12 cellular contexts compared by ENCODE assay signal in genomic region chr9:6902423-6902822, GRCh38.
DNase-seq lines count a peak whose midpoint lies in the region; ATAC-seq, FAIRE-seq and TF ChIP-seq lines count a peak whose summit lies in the region.
"Had no signal": no experiment of that assay in that cellular context is flagged by ENCODE, and none has a peak within 500 bp of the region (broad histone marks: within the 10 kb centered on the region; RNA-seq: fewer than 3 reads in every experiment).

No MANE protein-coding gene starts in this region.

- no peaks in the 10 kb centered on the region for H3K27me3 ChIP-seq in GM12878 (replicated peaks in 1 of 2; ENCODE audit: control insufficient read depth in 2 of 2, insufficient read depth in 2 of 2, low read length in 1 of 2)
- no peaks in the 10 kb centered on the region for H3K27me3 ChIP-seq in ovary

- peak; percentile 58 for ATAC-seq in HG02610 (IDR thresholded peaks at IDR 0.05; ENCODE audit: unreplicated experiment)
- ATAC-seq in GM12878, result peak; percentile 77
- peak in 1 of 2 donors; percentile 21 for ATAC-seq in naive B cell (ENCODE audit: low read depth in 2 of 2)
- no peak for ATAC-seq in GM18873 (IDR thresholded peaks at IDR 0.05; ENCODE audit: low FRiP score, unreplicated experiment)
- ATAC-seq: lower lobe of right lung had no signal

- H2AFZ ChIP-seq in GM12878 (ENCODE audit: control insufficient read depth, low read depth, low read length), result no peak overlapping the region

- H3K27ac Mint-ChIP-seq in naive B cell, result peak overlapping the region in 5 of 6 donors; percentile 5 to 81 (median 46)
- H3K27ac Mint-ChIP-seq: activated CD4-positive, alpha-beta memory T cell treated with anti-CD3 and anti-CD28 coated beads, Interleukin-2, amount 10 ng/mL, durations not matched to agents 7 days and 5 days; T-helper 1 cell treated with Interleukin-12 subunit alpha and Interleukin-12 subunit beta and Interleukin-4 antibody, amounts not matched to agents 30 μg/mL and 1 μg/mL, for 36 hours had no signal

- no peak overlapping the region for H3K4me2 ChIP-seq in GM12878 (ENCODE audit: control insufficient read depth, insufficient read depth)

- TF ChIP-seq CTCF in GM12878 (IDR thresholded peaks at IDR 0.05 in 2 of 3, conservative IDR thresholded peaks at IDR 0.05 in 1 of 3; ENCODE audit: control insufficient read depth in 2 of 3, extremely low read depth in 1 of 3, insufficient read depth in 1 of 3, low read depth in 3 of 3, low read length in 3 of 3), result no peak
- no peak for TF ChIP-seq CTCF in D721Med (IDR thresholded peaks at IDR 0.05; ENCODE audit: insufficient read depth, missing control alignments)
- no peak for TF ChIP-seq CTCF in ovary (IDR thresholded peaks at IDR 0.05)

- peaks cover 0 to 5% of the 10 kb centered on the region in 2 donors for H3K36me3 Mint-ChIP-seq in naive B cell

- H3K4me3 ChIP-seq in GM12878 (no peak overlapping the region), ovary (no peak overlapping the region)
- H3K4me3 ChIP-seq: lower lobe of right lung had no signal

- no TSS peak for BruUV-seq in GM12878 (replicated peaks; lab: Mats Ljungman, UMichigan)

- H3K4me3 Mint-ChIP-seq in naive B cell, result no peak overlapping the region
- H3K4me3 Mint-ChIP-seq: activated CD4-positive, alpha-beta memory T cell treated with anti-CD3 and anti-CD28 coated beads, Interleukin-2, amount 10 ng/mL, durations not matched to agents 7 days and 5 days; T-helper 1 cell treated with Interleukin-12 subunit alpha and Interleukin-12 subunit beta and Interleukin-4 antibody, amounts not matched to agents 30 μg/mL and 1 μg/mL, for 36 hours had no signal

- in situ Hi-C loops in GM12878 (cut with MboI), result loop anchor here (25.0 kb wide), 2 partner anchors 635 to 885 kb away; partner anchors contain the start of gene DMAC1

- peaks cover 21 to 40% (median 27%) of the 10 kb centered on the region in 3 donors for H3K4me1 Mint-ChIP-seq in naive B cell

- DNase-seq in EL (peak; percentile 39), GM12878 (ENCODE audit: low read depth, low spot score) (no peak), naive B cell (no peak), D721Med (ENCODE audit: insufficient read length, low spot score) (no peak), ovary (no peak)
- DNase-seq: activated CD4-positive, alpha-beta memory T cell treated with anti-CD3 and anti-CD28 coated beads, Interleukin-2, amount 10 ng/mL, durations not matched to agents 7 days and 5 days; effector CD8-positive, alpha-beta T cell; lower lobe of right lung; NCI-H1694 treated with DMSO at 0.1 percent for 48 hours had no signal

- H3K36me3 ChIP-seq in GM12878 (ENCODE audit: control insufficient read depth in 2 of 2, insufficient read depth in 2 of 2, low read length in 1 of 2) (no peaks in the 10 kb centered on the region; a peak in 1 of 4 replicates), ovary (no peaks in the 10 kb centered on the region)

- no peak for TF ChIP-seq POLR2A in GM12878 (IDR thresholded peaks at IDR 0.05; ENCODE audit: low read depth, low read length)
- TF ChIP-seq POLR2A in ovary (IDR thresholded peaks at IDR 0.05), result no peak

- no peak for TF ChIP-seq RAD21 in GM12878 (IDR thresholded peaks at IDR 0.05; ENCODE audit: insufficient read depth, low read depth, low read length)

- H3K4me1 ChIP-seq in GM12878 (ENCODE audit: control insufficient read depth, insufficient read depth, low read length) (no peaks in the 10 kb centered on the region; the same call in 1 of the 2 replicates), ovary (ENCODE audit: insufficient read depth) (no peaks in the 10 kb centered on the region)
- H3K4me1 ChIP-seq: lower lobe of right lung had no signal

- H3K9ac ChIP-seq in GM12878 (ENCODE audit: control insufficient read depth, insufficient read depth, low read length), result no peak overlapping the region

- intact Hi-C loops in GM12878 (cut with micrococcal nuclease; ENCODE audit: unreplicated experiment) (no loop called here), ovary (cut with DNase I) (no loop called here)

- H3K9me3 ChIP-seq in GM12878 (replicated peaks; ENCODE audit: control insufficient read depth, insufficient read depth, low read length) (no peaks in the 10 kb centered on the region), ovary (no peaks in the 10 kb centered on the region)
- H3K9me3 ChIP-seq: lower lobe of right lung had no signal

- SMC1A ChIA-PET in GM12878 (lab: Charles Lee; ENCODE audit: uncharacterized antibody, unreplicated experiment), result no interaction called here

- TF ChIP-seq EP300 in GM12878 (IDR thresholded peaks at IDR 0.05; ENCODE audit: borderline replicate concordance in 1 of 2, control insufficient read depth in 1 of 2, low read depth in 2 of 2, low read length in 2 of 2), result no peak
- TF ChIP-seq EP300 in ovary (IDR thresholded peaks at IDR 0.05), result no peak

- no peaks in the 10 kb centered on the region for H4K20me1 ChIP-seq in GM12878 (ENCODE audit: control insufficient read depth, insufficient read depth)

- POLR2A ChIA-PET in GM12878 (lab: Charles Lee), result no interaction called here

- no peaks in the 10 kb centered on the region for H3K9me3 Mint-ChIP-seq in naive B cell
- H3K9me3 Mint-ChIP-seq: activated CD4-positive, alpha-beta memory T cell treated with anti-CD3 and anti-CD28 coated beads, Interleukin-2, amount 10 ng/mL, durations not matched to agents 7 days and 5 days; T-helper 1 cell treated with Interleukin-12 subunit alpha and Interleukin-12 subunit beta and Interleukin-4 antibody, amounts not matched to agents 30 μg/mL and 1 μg/mL, for 36 hours had no signal

- CTCF ChIA-PET in GM12878 (lab: Yijun Ruan, JAX), result no interaction called here

- no peak for FAIRE-seq in GM12878 (lab: Jason Lieb, UNC)
- no peak for FAIRE-seq in D721Med (lab: Jason Lieb, UNC)

- no peaks in the 10 kb centered on the region for H3K27me3 Mint-ChIP-seq in naive B cell
- H3K27me3 Mint-ChIP-seq: activated CD4-positive, alpha-beta memory T cell treated with anti-CD3 and anti-CD28 coated beads, Interleukin-2, amount 10 ng/mL, durations not matched to agents 7 days and 5 days had no signal

- RAD21 ChIA-PET in GM12878 (lab: Charles Lee; ENCODE audit: unreplicated experiment), result no interaction called here

- 52% methylated on average over 5 of the region's 5 CpGs for WGBS in GM12878 (ENCODE audit: insufficient coverage, insufficient replicate concordance, low lambda C conversion rate, missing lambda C conversion rate)
- 86 to 92% (median 90%) methylated on average over 5 of the region's 5 CpGs for WGBS in ovary, 3 donors

- H3K79me2 ChIP-seq in GM12878 (ENCODE audit: control insufficient read depth, insufficient read depth, low read length), result no peaks in the 10 kb centered on the region

- H3K27ac ChIP-seq in GM12878 (ENCODE audit: control insufficient read depth, insufficient read depth), result no peak overlapping the region
- H3K27ac ChIP-seq in ovary, result no peak overlapping the region
- H3K27ac ChIP-seq: lower lobe of right lung had no signal

TF ChIP-seq in GM12878, 131 proteins besides CTCF, POLR2A, EP300 and RAD21:
- TF ChIP-seq SMAD5 (IDR thresholded peaks at IDR 0.05; ENCODE audit: low read depth) (no peak), POU2F2 (IDR thresholded peaks at IDR 0.05; ENCODE audit: borderline replicate concordance, low read depth, low read length) (peak; percentile 40; the same call in 1 of the 3 replicates), IKZF1 (conservative IDR thresholded peaks at IDR 0.05) (peak; percentile 16; the same call in 1 of the 2 replicates)
- TF ChIP-seq, protein P1, sequence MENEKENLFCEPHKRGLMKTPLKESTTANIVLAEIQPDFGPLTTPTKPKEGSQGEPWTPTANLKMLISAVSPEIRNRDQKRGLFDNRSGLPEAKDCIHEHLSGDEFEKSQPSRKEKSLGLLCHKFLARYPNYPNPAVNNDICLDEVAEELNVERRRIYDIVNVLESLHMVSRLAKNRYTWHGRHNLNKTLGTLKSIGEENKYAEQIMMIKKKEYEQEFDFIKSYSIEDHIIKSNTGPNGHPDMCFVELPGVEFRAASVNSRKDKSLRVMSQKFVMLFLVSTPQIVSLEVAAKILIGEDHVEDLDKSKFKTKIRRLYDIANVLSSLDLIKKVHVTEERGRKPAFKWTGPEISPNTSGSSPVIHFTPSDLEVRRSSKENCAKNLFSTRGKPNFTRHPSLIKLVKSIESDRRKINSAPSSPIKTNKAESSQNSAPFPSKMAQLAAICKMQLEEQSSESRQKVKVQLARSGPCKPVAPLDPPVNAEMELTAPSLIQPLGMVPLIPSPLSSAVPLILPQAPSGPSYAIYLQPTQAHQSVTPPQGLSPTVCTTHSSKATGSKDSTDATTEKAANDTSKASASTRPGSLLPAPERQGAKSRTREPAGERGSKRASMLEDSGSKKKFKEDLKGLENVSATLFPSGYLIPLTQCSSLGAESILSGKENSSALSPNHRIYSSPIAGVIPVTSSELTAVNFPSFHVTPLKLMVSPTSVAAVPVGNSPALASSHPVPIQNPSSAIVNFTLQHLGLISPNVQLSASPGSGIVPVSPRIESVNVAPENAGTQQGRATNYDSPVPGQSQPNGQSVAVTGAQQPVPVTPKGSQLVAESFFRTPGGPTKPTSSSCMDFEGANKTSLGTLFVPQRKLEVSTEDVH (IDR thresholded peaks at IDR 0.05; ENCODE audit: low read depth, partially characterized antibody), result no peak
